1 cellular context compared by ENCODE assay signal in genomic region chr2:45412754-45413379, GRCh38.
TF ChIP-seq lines count a peak whose summit lies in the region.

No MANE protein-coding gene starts in this region.

TF ChIP-seq in GM12878, 131 proteins besides CTCF, POLR2A, EP300 and RAD21 (continued from another document):
- TF ChIP-seq REST (IDR thresholded peaks at IDR 0.05; ENCODE audit: low read depth, low read length) (no peak), SUZ12 (IDR thresholded peaks at IDR 0.05; ENCODE audit: unreplicated experiment) (no peak), ZBTB11 (CRISPR knock-in tag; IDR thresholded peaks at IDR 0.05) (no peak)
TF ChIP-seq in GM12878: peak in this region for 0.
